8 cellular contexts compared by ENCODE assay signal in the genomic region with DNA sequence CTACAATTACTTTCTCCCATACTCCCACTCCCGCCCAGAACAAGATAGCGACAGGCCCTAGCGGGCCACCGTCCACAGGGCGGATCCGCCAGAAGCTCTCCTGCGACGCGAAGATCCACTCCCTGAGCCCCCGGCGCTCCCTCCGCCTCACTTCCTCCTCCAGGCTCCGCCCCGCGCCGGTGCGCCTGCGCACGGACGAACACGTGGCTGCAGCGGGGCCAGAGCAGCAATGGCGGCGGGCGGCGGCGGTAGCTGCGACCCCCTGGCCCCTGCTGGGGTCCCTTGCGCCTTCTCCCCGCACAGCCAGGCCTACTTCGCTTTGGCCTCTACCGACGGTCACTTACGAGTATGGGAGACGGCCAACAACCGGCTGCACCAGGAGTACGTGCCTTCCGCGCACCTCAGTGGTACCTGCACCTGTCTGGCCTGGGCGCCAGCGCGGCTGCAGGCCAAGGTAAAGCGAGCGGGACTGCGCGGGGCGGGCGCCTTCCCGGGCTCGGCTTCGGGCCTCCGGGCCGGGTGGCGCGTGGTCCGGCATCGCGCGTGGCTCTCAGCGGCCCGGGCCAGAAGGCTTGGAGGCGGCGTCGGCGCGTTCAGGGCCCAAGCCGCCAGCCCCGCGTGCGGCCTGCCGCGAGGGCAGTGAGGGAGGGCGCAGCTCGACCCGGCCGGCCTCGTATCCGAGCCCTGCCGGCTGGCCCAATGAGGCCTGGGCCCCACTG.
DNase-seq lines count a peak whose midpoint lies in the region; FAIRE-seq and TF ChIP-seq lines count a peak whose summit lies in the region.

Gene WDR43 (plus strand): TSS at position 198 of the 719 bp plus-strand sequence. CDS start 32 bp downstream, at position 230.

- H3K4me2 ChIP-seq in Loucy (ENCODE audit: low read depth, low read length, poor library complexity, severe bottlenecking), result peak within 1 kb of the TSS; percentile 95

- TF ChIP-seq CTCF in Loucy (conservative IDR thresholded peaks at IDR 0.05; ENCODE audit: low read length), result no peak
- no peak for TF ChIP-seq CTCF in fibroblast of pulmonary artery (IDR thresholded peaks at IDR 0.05; ENCODE audit: low read length, missing control alignments)
- no peak for TF ChIP-seq CTCF in nephron (IDR thresholded peaks at IDR 0.05; ENCODE audit: unreplicated experiment in 3 of 3)

- peak; percentile 99 for DNase-seq in EL
- DNase-seq in H54 (ENCODE audit: insufficient read length, low spot score), result peak; percentile 89
- DNase-seq in activated T-helper 9 cell treated with anti-CD3 and anti-CD28 coated beads, Interleukin-2, amount 50 U/mL, for 16 hours (ENCODE audit: low read depth), result peak; percentile 99
- peak; percentile 99 for DNase-seq in fibroblast of pulmonary artery (ENCODE audit: low read depth)

- no peaks in the 10 kb centered on the region for H3K36me3 ChIP-seq in Loucy (ENCODE audit: insufficient read depth, low read length)

- peak; percentile 84 for TF ChIP-seq POLR2A in H54 (IDR thresholded peaks at IDR 0.05; ENCODE audit: low read depth, low read length)
- peak; percentile 84 for TF ChIP-seq POLR2A in Raji (IDR thresholded peaks at IDR 0.05; ENCODE audit: insufficient read depth, low read depth, low read length)

- H3K4me3 ChIP-seq in Loucy (ENCODE audit: low read length, poor library complexity, severe bottlenecking) (peak within 1 kb of the TSS; percentile 99), fibroblast of pulmonary artery (replicated peaks; ENCODE audit: low read depth, low read length) (peak within 1 kb of the TSS; percentile 77)

- H3K4me1 Mint-ChIP-seq in nephron, result peaks cover 25% of the 10 kb centered on the region
- peaks cover 42% of the 10 kb centered on the region for H3K4me1 Mint-ChIP-seq in stimulated activated naive CD8-positive, alpha-beta T cell treated with anti-CD3 and anti-CD28 coated beads, Interleukin-15, Interleukin-2, amounts not matched to agents 100 ng/mL and 50 ng/mL, for 24 hours (ENCODE audit: low read depth)

- H3K27me3 Mint-ChIP-seq in nephron (ENCODE audit: low read depth), result no peaks in the 10 kb centered on the region
- H3K27me3 Mint-ChIP-seq in stimulated activated naive CD8-positive, alpha-beta T cell treated with anti-CD3 and anti-CD28 coated beads, Interleukin-15, Interleukin-2, amounts not matched to agents 100 ng/mL and 50 ng/mL, for 24 hours, result no peaks in the 10 kb centered on the region

- H4K20me1 ChIP-seq in Loucy (ENCODE audit: insufficient read depth, low read length, poor library complexity, severe bottlenecking), result peaks cover 51% of the 10 kb centered on the region

- peaks cover 5% of the 10 kb centered on the region for H3K27me3 ChIP-seq in Loucy (ENCODE audit: insufficient read depth, low read length, poor library complexity, severe bottlenecking)

- no peaks in the 10 kb centered on the region for H3K9me2 ChIP-seq in Loucy (replicated peaks; ENCODE audit: low read depth, low read length)

- H3K79me2 ChIP-seq in Loucy (ENCODE audit: insufficient read depth, low read length), result peaks cover 53% of the 10 kb centered on the region

- peak within 1 kb of the TSS; percentile 90 for H3K9ac ChIP-seq in Loucy (ENCODE audit: low read depth, low read length, poor library complexity, severe bottlenecking)

- H3K27ac Mint-ChIP-seq in nephron, result peak within 1 kb of the TSS; percentile 62 to 92 (median 89)
- H3K27ac Mint-ChIP-seq in stimulated activated naive CD8-positive, alpha-beta T cell treated with anti-CD3 and anti-CD28 coated beads, Interleukin-15, Interleukin-2, amounts not matched to agents 100 ng/mL and 50 ng/mL, for 24 hours, result peak within 1 kb of the TSS; percentile 99

- no peaks in the 10 kb centered on the region for H3K9me3 ChIP-seq in Loucy (ENCODE audit: insufficient read depth, low read depth, low read length)

- no peaks in the 10 kb centered on the region for H3F3A ChIP-seq in Loucy (ENCODE audit: low read depth)

- H3K36me3 Mint-ChIP-seq in nephron (ENCODE audit: low read depth), result no peaks in the 10 kb centered on the region
- peaks cover 45% of the 10 kb centered on the region for H3K36me3 Mint-ChIP-seq in stimulated activated naive CD8-positive, alpha-beta T cell treated with anti-CD3 and anti-CD28 coated beads, Interleukin-15, Interleukin-2, amounts not matched to agents 100 ng/mL and 50 ng/mL, for 24 hours (ENCODE audit: low read depth)

- peak within 1 kb of the TSS; percentile 72 for H2AFZ ChIP-seq in Loucy (ENCODE audit: low read length)

- peak within 1 kb of the TSS; percentile 92 to 97 (median 97) for H3K4me3 Mint-ChIP-seq in nephron
- H3K4me3 Mint-ChIP-seq in stimulated activated naive CD8-positive, alpha-beta T cell treated with anti-CD3 and anti-CD28 coated beads, Interleukin-15, Interleukin-2, amounts not matched to agents 100 ng/mL and 50 ng/mL, for 24 hours, result peak within 1 kb of the TSS; percentile 98

- peaks cover 36% of the 10 kb centered on the region for H3K4me1 ChIP-seq in Loucy (ENCODE audit: insufficient read depth, low read length, poor library complexity, severe bottlenecking)

- FAIRE-seq in H54 (lab: Jason Lieb, UNC), result peak; percentile 76

- H3K9me3 Mint-ChIP-seq in nephron, result peaks cover 2% of the 10 kb centered on the region
- no peaks in the 10 kb centered on the region for H3K9me3 Mint-ChIP-seq in stimulated activated naive CD8-positive, alpha-beta T cell treated with anti-CD3 and anti-CD28 coated beads, Interleukin-15, Interleukin-2, amounts not matched to agents 100 ng/mL and 50 ng/mL, for 24 hours

Comparison
In these comparisons a context has a peak if more than half of its experiments do, and no peak if none do; other contexts are left out.
1. Peak in every context shown above with its lines: DNase-seq and H3K4me3 ChIP-seq.